In genomic region chr12:122979908-122980191, GRCh38 we compare ENCODE assay signal across 8 cellular contexts. TPM values are rescaled to one million over a fixed set of nuclear protein-coding genes. Genes with fewer than 3 reads are reported as not detected.
DNase-seq lines count a peak whose midpoint lies in the region; ATAC-seq, FAIRE-seq and TF ChIP-seq lines count a peak whose summit lies in the region.

No MANE protein-coding gene starts in this region.

- H3K4me3 Mint-ChIP-seq in mesothelial cell of epicardium: peak overlapping the region; percentile 90

- H2AFZ ChIP-seq in K562 (ENCODE audit: low read depth, low read length): peak overlapping the region; percentile 88

- no peaks in the 10 kb centered on the region for H3K9me3 Mint-ChIP-seq in mesothelial cell of epicardium

- no peaks in the 10 kb centered on the region for H3K36me3 Mint-ChIP-seq in mesothelial cell of epicardium

- TF ChIP-seq POLR2A in K562 (conservative IDR thresholded peaks at IDR 0.05): no peak; the same call in 1 of the 2 replicates

- in situ Hi-C loops in ACHN (cut with HindIII; ENCODE audit: low pct_ligation_motif_present, low pct_unique_long_range_greater_than_20kb, low sequenced_read_pairs) (no loop called here), K562 (cut with MboI) (no loop called here)

- H3K4me3 ChIP-seq in HFF-Myc (replicated peaks; ENCODE audit: low read depth, low read length) (peak overlapping the region; percentile 82), K562 (peak overlapping the region; percentile 88)

- H3K9me1 ChIP-seq in K562 (ENCODE audit: control insufficient read depth, insufficient read depth, low read length): no peaks in the 10 kb centered on the region

- peaks cover 5% of the 10 kb centered on the region; the same call in 1 of the 2 replicates for H4K20me1 ChIP-seq in K562 (replicated peaks; ENCODE audit: control insufficient read depth, insufficient read depth, low read length)

- peak overlapping the region; percentile 80 for H3K4me2 ChIP-seq in K562 (ENCODE audit: insufficient read depth, low read length)

- H3K9ac ChIP-seq in K562 (ENCODE audit: insufficient read depth in 1 of 2, low read depth in 2 of 2, low read length in 2 of 2): peak overlapping the region; percentile 89 to 99

- H3K79me2 ChIP-seq in K562 (ENCODE audit: control insufficient read depth, insufficient read depth, low read length): peaks cover 58% of the 10 kb centered on the region

- peaks cover 49% of the 10 kb centered on the region for H3K4me1 Mint-ChIP-seq in mesothelial cell of epicardium

- no peaks in the 10 kb centered on the region for H3K27me3 Mint-ChIP-seq in mesothelial cell of epicardium (ENCODE audit: low read depth)

- peak overlapping the region; percentile 88 for H3K27ac Mint-ChIP-seq in mesothelial cell of epicardium

- no peaks in the 10 kb centered on the region for H3K9me3 ChIP-seq in K562 (replicated peaks; ENCODE audit: control insufficient read depth, insufficient read depth, low read depth, low read length)

- CTCF ChIA-PET in K562 (lab: Yijun Ruan, JAX; ENCODE audit: low intra/inter-chr PET ratio): no interaction called here

- intact Hi-C loops in K562 (cut with micrococcal nuclease): loop anchor here (5.0 to 10.0 kb wide), 2 partner anchors 52 to 165 kb away; no protein-coding TSS in a partner anchor

- TF ChIP-seq CTCF in HFF-Myc (IDR thresholded peaks at IDR 0.05; ENCODE audit: low read depth, low read length, missing control alignments): no peak
- no peak for TF ChIP-seq CTCF in K562 (IDR thresholded peaks at IDR 0.05 in 2 of 3, conservative IDR thresholded peaks at IDR 0.05 in 1 of 3; ENCODE audit: insufficient read depth in 2 of 3, low read depth in 1 of 3, low read length in 3 of 3)
- TF ChIP-seq CTCF in mesothelial cell of epicardium (IDR thresholded peaks at IDR 0.05; ENCODE audit: unreplicated experiment): no peak

- no peak for FAIRE-seq in K562 (lab: Jason Lieb, UNC)

- TF ChIP-seq RAD21 in K562 (CRISPR knock-in tag; conservative IDR thresholded peaks at IDR 0.05 in 1 of 2, IDR thresholded peaks at IDR 0.05 in 1 of 2): no peak

- ATAC-seq in K562: no peak
- no peak for ATAC-seq in HG02870 (IDR thresholded peaks at IDR 0.05; ENCODE audit: unreplicated experiment)
- ATAC-seq in GM19397 (IDR thresholded peaks at IDR 0.05; ENCODE audit: unreplicated experiment): no peak

- 35% methylated on average over 7 of the region's 7 CpGs for WGBS in K562 (ENCODE audit: insufficient coverage, low coverage, missing lambda C conversion rate)

- H3K27ac ChIP-seq in K562 (ENCODE audit: extremely low read depth, low read depth, low read length): peak overlapping the region; percentile 84

- H3K4me1 ChIP-seq in K562 (replicated peaks in 1 of 2; ENCODE audit: control insufficient read depth in 2 of 2, insufficient read depth in 2 of 2, low read length in 2 of 2): peaks cover 41 to 84% of the 10 kb centered on the region in 2 experiments

- POLR2A ChIA-PET in K562 (lab: Yijun Ruan, JAX): interaction anchor here (0.9 kb wide), 1 partner anchor 139 kb away, joined by 3 read pairs; no protein-coding TSS in a partner anchor

- no peaks in the 10 kb centered on the region for H3K27me3 ChIP-seq in K562 (ENCODE audit: control insufficient read depth in 2 of 2, insufficient read depth in 2 of 2, low read length in 2 of 2)

- no TSS peak for BruUV-seq in K562 (replicated peaks; lab: Mats Ljungman, UMichigan)

- H3K36me3 ChIP-seq in K562 (ENCODE audit: control insufficient read depth, insufficient read depth, low read length): peaks cover 58% of the 10 kb centered on the region

- no peak for TF ChIP-seq EP300 in K562 (IDR thresholded peaks at IDR 0.05; ENCODE audit: low read length)

- DNase-seq in ACHN (peak; percentile 15), HFF-Myc (ENCODE audit: extremely low read depth, low read depth) (no peak), K562 (ENCODE audit: extremely low read depth in 1 of 4, low spot score in 3 of 4) (peak in 1 of 4 experiments; percentile 39), mesothelial cell of epicardium (ENCODE audit: low spot score in 2 of 2, unreplicated experiment in 2 of 2) (no peak), NCI-H146 (lab: John Stamatoyannopoulos, UW) (no peak), NCI-H524 treated with DMSO at 0.1 percent for 48 hours (lab: John Stamatoyannopoulos, UW) (no peak)

TF ChIP-seq in K562, 482 proteins besides CTCF, POLR2A, EP300 and RAD21:
- TF ChIP-seq SUPT5H (IDR thresholded peaks at IDR 0.05) (0 out of 2 replicates have a peak, but pooled peaks have one; percentile 16), CBX3 (IDR thresholded peaks at IDR 0.05; ENCODE audit: borderline replicate concordance in 1 of 2, low read length in 2 of 2) (no peak), ZNF316 (IDR thresholded peaks at IDR 0.05) (peak; percentile 53; the same call in 1 of the 2 replicates), PTBP1 (IDR thresholded peaks at IDR 0.05; ENCODE audit: low read depth, low read length) (0 out of 2 replicates have a peak, but pooled peaks have one; percentile 14), MAFG (tag; conservative IDR thresholded peaks at IDR 0.05) (peak; percentile 12; the same call in 1 of the 2 replicates)

RNA-seq across cellular contexts. Expression of gene ARL6IP4, which starts 0.6 kb away (rescaled TPM):
- total RNA-seq in K562 (2011; cell fraction: chromatin; rRNA removed; ENCODE audit: low replicate concordance): 69.3 and 160 TPM in 2 replicates
- 133 and 147 TPM in 2 replicates for total RNA-seq in K562 (2011; cell fraction: nucleolus; rRNA removed)
- total RNA-seq in K562 (2011; cell fraction: nucleoplasm; rRNA removed): 86.5 and 106 TPM in 2 replicates
- total RNA-seq in K562 (2014; rRNA removed) (224 and 280 TPM in 2 replicates), K562 (2014; rRNA removed; fragmentation: Illumina TruSeq; extraction: Trizol) (78.1 and 91.2 TPM in 2 replicates), K562 (2015; rRNA removed; fragmentation: Illumina TruSeq; extraction: Trizol) (171 and 180 TPM in 2 replicates), K562 (2021) (164 and 167 TPM in 2 replicates), mesothelial cell of epicardium (120 to 133 TPM (median 122 TPM) in 3 replicates)
- polyA plus RNA-seq in K562 (2011; rRNA removed) (128 and 132 TPM in 2 replicates), K562 (2014; fragmentation: Illumina TruSeq; extraction: Trizol) (151 and 170 TPM in 2 replicates), K562 (2014; fragmentation: Nextera tagmentation; extraction: Ambion mirVana) (1 to 10 TPM; 2.4 to 4.8 TPM), K562 (2014; rRNA removed) (242 and 255 TPM in 2 replicates)
- polyA plus RNA-seq in K562 (2011; cell fraction: cytosol; rRNA removed): 110 and 136 TPM in 2 replicates
- 328 and 373 TPM in 2 replicates for polyA plus RNA-seq in K562 (2011; cell fraction: nucleus; rRNA removed)
- polyA plus RNA-seq in K562 (2012): 163 and 245 TPM in 2 replicates
- polyA minus RNA-seq in K562 (2011; rRNA and poly(A)+ RNA removed): 33.8 and 41.5 TPM in 2 replicates
- polyA minus RNA-seq in K562 (2011; cell fraction: cytosol; rRNA and poly(A)+ RNA removed): 34.7 and 36.8 TPM in 2 replicates
- 21.8 and 31.0 TPM in 2 replicates for polyA minus RNA-seq in K562 (2011; cell fraction: nucleus; rRNA and poly(A)+ RNA removed)

RNA-seq across cellular contexts. Expression of gene OGFOD2, which starts 4.8 kb away (rescaled TPM):
- 71.5 and 173 TPM in 2 replicates for total RNA-seq in K562 (2011; cell fraction: chromatin; rRNA removed; ENCODE audit: low replicate concordance)
- total RNA-seq in K562 (2011; cell fraction: nucleolus; rRNA removed): 98.1 and 99.0 TPM in 2 replicates
- 61.3 and 107 TPM in 2 replicates for total RNA-seq in K562 (2011; cell fraction: nucleoplasm; rRNA removed)
- total RNA-seq in K562 (2014; rRNA removed) (39.0 and 40.3 TPM in 2 replicates), K562 (2014; rRNA removed; fragmentation: Illumina TruSeq; extraction: Trizol) (5.9 and 6.4 TPM in 2 replicates), K562 (2015; rRNA removed; fragmentation: Illumina TruSeq; extraction: Trizol) (18.5 and 21.4 TPM in 2 replicates), K562 (2021) (51.7 and 63.0 TPM in 2 replicates), mesothelial cell of epicardium (13.8 to 15.0 TPM (median 14.9 TPM) in 3 replicates)
- polyA plus RNA-seq in K562 (2011; rRNA removed) (27.6 and 38.3 TPM in 2 replicates), K562 (2014; fragmentation: Illumina TruSeq; extraction: Trizol) (13.5 and 29.6 TPM in 2 replicates), K562 (2014; fragmentation: Nextera tagmentation; extraction: Ambion mirVana) (1 to 10 TPM; 1.4 to 3.8 TPM), K562 (2014; rRNA removed) (86.0 and 111 TPM in 2 replicates)
- polyA plus RNA-seq in K562 (2011; cell fraction: cytosol; rRNA removed): 40.5 and 99.8 TPM in 2 replicates
- 261 and 270 TPM in 2 replicates for polyA plus RNA-seq in K562 (2011; cell fraction: nucleus; rRNA removed)
- polyA plus RNA-seq in K562 (2012): 24.6 and 74.9 TPM in 2 replicates
- 15.9 and 19.8 TPM in 2 replicates for polyA minus RNA-seq in K562 (2011; rRNA and poly(A)+ RNA removed)
- 16.9 and 19.2 TPM in 2 replicates for polyA minus RNA-seq in K562 (2011; cell fraction: cytosol; rRNA and poly(A)+ RNA removed)
- polyA minus RNA-seq in K562 (2011; cell fraction: nucleus; rRNA and poly(A)+ RNA removed): 54.3 and 67.5 TPM in 2 replicates

RNA-seq across cellular contexts. Expression of gene ABCB9, which starts 13.6 kb away (rescaled TPM):
- 28.0 and 68.9 TPM in 2 replicates for total RNA-seq in K562 (2011; cell fraction: chromatin; rRNA removed; ENCODE audit: low replicate concordance)
- 41.1 and 52.0 TPM in 2 replicates for total RNA-seq in K562 (2011; cell fraction: nucleolus; rRNA removed)
- total RNA-seq in K562 (2011; cell fraction: nucleoplasm; rRNA removed): 34.1 and 35.2 TPM in 2 replicates
- total RNA-seq in K562 (2014; rRNA removed) (9.6 and 10.5 TPM in 2 replicates), K562 (2014; rRNA removed; fragmentation: Illumina TruSeq; extraction: Trizol) (3.9 and 4.3 TPM in 2 replicates), K562 (2015; rRNA removed; fragmentation: Illumina TruSeq; extraction: Trizol) (6.2 and 6.5 TPM in 2 replicates), K562 (2021) (12.0 and 12.6 TPM in 2 replicates), mesothelial cell of epicardium (14.9 to 16.7 TPM (median 16.1 TPM) in 3 replicates)
- polyA plus RNA-seq in K562 (2011; rRNA removed) (6.3 and 6.5 TPM in 2 replicates), K562 (2014; fragmentation: Illumina TruSeq; extraction: Trizol) (4.2 and 5.7 TPM in 2 replicates), K562 (2014; fragmentation: Nextera tagmentation; extraction: Ambion mirVana) (under 1 TPM; 0.20 to 0.31 TPM), K562 (2014; rRNA removed) (7.6 and 7.9 TPM in 2 replicates)
- 5.8 and 12.1 TPM in 2 replicates for polyA plus RNA-seq in K562 (2011; cell fraction: cytosol; rRNA removed)
- 10.8 and 22.9 TPM in 2 replicates for polyA plus RNA-seq in K562 (2011; cell fraction: nucleus; rRNA removed)
- polyA plus RNA-seq in K562 (2012): 5.0 and 6.9 TPM in 2 replicates
- polyA minus RNA-seq in K562 (2011; rRNA and poly(A)+ RNA removed): 8.5 and 9.6 TPM in 2 replicates
- polyA minus RNA-seq in K562 (2011; cell fraction: cytosol; rRNA and poly(A)+ RNA removed): 6.6 and 9.7 TPM in 2 replicates
- polyA minus RNA-seq in K562 (2011; cell fraction: nucleus; rRNA and poly(A)+ RNA removed): 13.3 and 14.7 TPM in 2 replicates
